Comparison of ENCODE assay signal across 33 cellular contexts in the genomic region with DNA sequence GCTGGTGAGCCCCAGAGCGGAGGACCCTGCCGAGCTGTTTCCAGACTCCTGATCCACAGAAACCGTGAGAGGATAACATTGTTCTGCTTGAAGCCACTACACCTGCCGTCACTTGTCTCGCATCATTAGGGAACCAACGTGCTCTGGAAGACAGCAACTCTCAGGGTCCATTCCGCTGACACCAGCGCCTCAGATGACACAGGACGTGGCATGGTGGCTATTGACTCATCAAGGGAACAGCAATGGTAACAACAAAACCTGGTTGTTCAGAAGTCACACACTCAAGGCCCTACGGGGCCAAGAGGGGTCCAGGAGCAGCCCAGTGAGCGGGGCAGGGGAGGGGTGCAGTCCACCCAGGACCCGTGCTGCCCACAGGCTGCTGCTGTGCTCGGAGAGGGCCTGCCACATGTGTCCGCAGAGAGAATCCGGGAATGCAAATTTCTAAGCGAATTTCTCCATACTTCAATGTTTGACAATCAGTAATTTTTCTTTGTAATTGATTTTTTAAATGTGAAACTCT.
"Had no signal": no experiment of that assay in that cellular context is flagged by ENCODE, and none has a peak within 500 bp of the region (broad histone marks: within the 10 kb centered on the region; RNA-seq: fewer than 3 reads in every experiment).

No MANE protein-coding gene starts in this region.

- H3K9me3 ChIP-seq: Peyer's patch had no signal

- DNase-seq: activated B cell treated with CpG ODN at 0.5 μM for 24 hours; activated CD4-positive, alpha-beta memory T cell treated with anti-CD3 and anti-CD28 coated beads for 36 hours; activated CD4-positive, alpha-beta T cell treated with anti-CD3 and anti-CD28 coated beads for 4 hours; activated CD4-positive, alpha-beta T cell treated with anti-CD3 and anti-CD28 coated beads, Interleukin-2, amount 50 U/mL, for 1 hour; activated CD4-positive, CD25-positive, alpha-beta regulatory T cell treated with anti-CD3 and anti-CD28 coated beads, Interleukin-2, amount 50 U/mL, for 72 hours; activated CD8-positive, alpha-beta memory T cell treated with anti-CD3 and anti-CD28 coated beads, Interleukin-2, amount 50 U/mL, for 4 hours; activated gamma-delta T cell treated with Interleukin-2 at 50 U/mL for 16 hours; activated naive CD4-positive, alpha-beta T cell treated with anti-CD3 and anti-CD28 coated beads for 36 hours; activated naive CD8-positive, alpha-beta T cell treated with anti-CD3 and anti-CD28 coated beads, Interleukin-2, amount 50 U/mL, for 24 hours; activated T-cell treated with anti-CD3 and anti-CD28 coated beads for 4 hours; activated T-cell treated with anti-CD3 and anti-CD28 coated beads, Interleukin-2, amount 50 U/mL, for 4 hours; aorta; Karpas-422; NCI-H1105; NCI-H1417 treated with DMSO at 0.1 percent for 48 hours; NCI-H187 treated with DMSO at 0.1 percent for 48 hours; NCI-H2081; NCI-H2171 treated with DMSO at 0.1 percent for 48 hours; NCI-H226; NCI-H510A; NCI-H526; NCI-H748 treated with DMSO at 0.1 percent for 48 hours; NK-92 treated with Interleukin-12 subunit alpha and Interleukin-12 subunit beta, amount 100 ng/mL, for 24 hours; PC-3; Peyer's patch; SIG-M5; T-cell; T-helper 17 cell had no signal

- H3K36me3 ChIP-seq: cardiac muscle cell, Peyer's patch had no signal

- H3K27me3 ChIP-seq: cardiac muscle cell, Peyer's patch had no signal

- H3K4me1 ChIP-seq: Peyer's patch had no signal

- H3K4me3 ChIP-seq: cardiac muscle cell, Peyer's patch had no signal

- H3K27ac ChIP-seq: cardiac muscle cell, Peyer's patch, RWPE1, VCaP had no signal

- ATAC-seq: activated naive CD8-positive, alpha-beta T cell treated with anti-CD3 and anti-CD28 coated beads, Interleukin-2, amount 50 U/mL, for 24 hours; activated T-cell treated with anti-CD3 and anti-CD28 coated beads, Interleukin-2, amount 50 U/mL, for 4 hours; PC-3; Right ventricle myocardium inferior; SK-N-SH treated with all-trans-retinoic acid at 6 μM for 48 hours; T-cell; T-helper 17 cell had no signal
